ENCODE assay signal across 1 cellular context in genomic region chr18:78192044-78192443, GRCh38.
TF ChIP-seq lines count a peak whose summit lies in the region.

No MANE protein-coding gene starts in this region.

TF ChIP-seq in neural cell, 6 proteins besides CTCF, POLR2A, EP300 and RAD21 (continued from another document):
- no peak for TF ChIP-seq REST (IDR thresholded peaks at IDR 0.05; ENCODE audit: borderline replicate concordance)
